In genomic region chr6:72321741-72322140, GRCh38 we compare ENCODE assay signal across 16 cellular contexts.
DNase-seq lines count a peak whose midpoint lies in the region; ATAC-seq, FAIRE-seq and TF ChIP-seq lines count a peak whose summit lies in the region.
"Had no signal": no experiment of that assay in that cellular context is flagged by ENCODE, and none has a peak within 500 bp of the region (broad histone marks: within the 10 kb centered on the region; RNA-seq: fewer than 3 reads in every experiment).

No MANE protein-coding gene starts in this region.

- DNase-seq in GM04503 (ENCODE audit: low read depth) (peak; percentile 11), fibroblast of peridontal ligament (ENCODE audit: extremely low read depth) (peak; percentile 87), urothelium cell line (ENCODE audit: low spot score) (peak; percentile 13), mucosa of gallbladder (ENCODE audit: low spot score) (no peak)
- DNase-seq in activated T-cell treated with anti-CD3 and anti-CD28 coated beads, Interleukin-2, amount 50 U/mL, for 1 hour: no peak
- DNase-seq: activated CD8-positive, alpha-beta T cell treated with anti-CD3 and anti-CD28 coated beads, Interleukin-2, amount 10 ng/mL, durations not matched to agents 7 days and 5 days; activated gamma-delta T cell; effector CD4-positive, alpha-beta T cell; immature natural killer cell; NCI-H2081; NCI-H526; PC-3; stimulated activated naive B cell treated with anti-CD40 and anti-IgM and Interleukin-4, amounts not matched to agents 10 μg/mL and 1 μg/mL and 100 μg/mL, for 72 hours had no signal

- ATAC-seq in SK-N-SH treated with all-trans-retinoic acid at 6 μM for 48 hours (peak; percentile 91), HG03108 (IDR thresholded peaks at IDR 0.05; ENCODE audit: unreplicated experiment) (no peak)
- ATAC-seq: activated CD8-positive, alpha-beta T cell treated with anti-CD3 and anti-CD28 coated beads, Interleukin-2, amount 10 ng/mL, durations not matched to agents 7 days and 5 days; PC-3; stimulated activated naive B cell treated with anti-CD40 and anti-IgM and Interleukin-4, amounts not matched to agents 10 μg/mL and 1 μg/mL and 100 μg/mL, for 72 hours had no signal

- no peak for FAIRE-seq in urothelium cell line (lab: Jason Lieb, UNC)
- FAIRE-seq: G401.6 had no signal

TF ChIP-seq in SK-N-SH treated with all-trans-retinoic acid at 6 μM for 48 hours, 23 proteins besides CTCF, POLR2A, EP300 and RAD21:
- TF ChIP-seq ZNF565 (CRISPR knock-in tag; conservative IDR thresholded peaks at IDR 0.05; ENCODE audit: low read depth): no peak
- TF ChIP-seq PATZ1 (CRISPR knock-in tag; IDR thresholded peaks at IDR 0.05; ENCODE audit: borderline replicate concordance): no peak
- TF ChIP-seq CREB5 (CRISPR knock-in tag; IDR thresholded peaks at IDR 0.05; ENCODE audit: low read depth): no peak
- no peak for TF ChIP-seq ZNF8 (CRISPR knock-in tag; IDR thresholded peaks at IDR 0.05)
- TF ChIP-seq ESRRG (CRISPR knock-in tag; IDR thresholded peaks at IDR 0.05): no peak
- no peak for TF ChIP-seq CSDC2 (CRISPR knock-in tag; IDR thresholded peaks at IDR 0.05)
- TF ChIP-seq ZFP30 (CRISPR knock-in tag; IDR thresholded peaks at IDR 0.05): no peak
- TF ChIP-seq SNAI2 (CRISPR knock-in tag; IDR thresholded peaks at IDR 0.05): no peak

Comparison
In these comparisons a context has a peak if more than half of its experiments do, and no peak if none do; other contexts are left out.
1. DNase-seq: peak in GM04503 (single experiment), fibroblast of peridontal ligament (single experiment) and urothelium cell line (single experiment); none in activated T-cell treated with anti-CD3 and anti-CD28 coated beads, Interleukin-2, amount 50 U/mL, for 1 hour (single experiment) and mucosa of gallbladder (single experiment).